29 cellular contexts compared by ENCODE assay signal in genomic region chr6:146719387-146719786, GRCh38.
"Had no signal": no experiment of that assay in that cellular context is flagged by ENCODE, and none has a peak within 500 bp of the region (broad histone marks: within the 10 kb centered on the region; RNA-seq: fewer than 3 reads in every experiment).

No MANE protein-coding gene starts in this region.

- H3K4me2 ChIP-seq: neural progenitor cell had no signal

- ATAC-seq: naive thymus-derived CD4-positive, alpha-beta T cell; natural killer cell; psoas muscle; right cardiac atrium; sciatic nerve; stimulated activated effector memory CD8-positive, alpha-beta T cell treated with anti-CD3 and anti-CD28 coated beads, Interleukin-12 subunit alpha, Interleukin-12 subunit beta, amount 100 ng/mL, for 72 hours; stimulated activated naive CD8-positive, alpha-beta T cell treated with anti-CD3 and anti-CD28 coated beads, Interleukin-15, amount 100 ng/mL, for 72 hours; stimulated activated naive CD8-positive, alpha-beta T cell treated with anti-CD3 and anti-CD28 coated beads, Interleukin-15, Interleukin-2, amounts not matched to agents 100 U/mL and 50 U/mL, for 24 hours; upper lobe of right lung had no signal

- H3K4me3 ChIP-seq: neural progenitor cell, ovary, psoas muscle, suprapubic skin, testis, tibial artery, transverse colon, upper lobe of right lung, vagina had no signal

- H3K27ac Mint-ChIP-seq: naive thymus-derived CD4-positive, alpha-beta T cell; natural killer cell; nephron; neural progenitor cell; progenitor cell of endocrine pancreas; stimulated activated effector memory CD8-positive, alpha-beta T cell treated with anti-CD3 and anti-CD28 coated beads, Interleukin-12 subunit alpha, Interleukin-12 subunit beta, amount 100 ng/mL, for 72 hours; type B pancreatic cell had no signal

- DNase-seq: naive thymus-derived CD4-positive, alpha-beta T cell; natural killer cell; occipital lobe; ovary; posterior cingulate gyrus; psoas muscle; right cardiac atrium; small intestine; stimulated activated CD4-positive, alpha-beta T cell treated with anti-CD3 and anti-CD28 coated beads, Interleukin-15, amount 100 ng/mL, for 24 hours; stimulated activated CD4-positive, alpha-beta T cell treated with anti-CD3 and anti-CD28 coated beads, Interleukin-2, amount 100 ng/mL, for 24 hours; stimulated activated CD4-positive, alpha-beta T cell treated with anti-CD3 and anti-CD28 coated beads, Interleukin-2, amount 100 ng/mL, for 48 hours; stimulated activated CD4-positive, alpha-beta T cell treated with anti-CD3 and anti-CD28 coated beads, Interleukin-4, amount 100 ng/mL, for 24 hours; stimulated activated naive CD4-positive, alpha-beta T cell; stimulated activated naive CD8-positive, alpha-beta T cell treated with anti-CD3 and anti-CD28 coated beads, Interleukin-15, amount 100 ng/mL, for 72 hours; stimulated activated naive CD8-positive, alpha-beta T cell treated with anti-CD3 and anti-CD28 coated beads, Interleukin-15, Interleukin-2, amounts not matched to agents 100 U/mL and 50 U/mL, for 24 hours; substantia nigra; testis; tibial artery; transverse colon; upper lobe of right lung had no signal

- H3K9ac ChIP-seq: neural progenitor cell, parathyroid adenoma had no signal

- H2AFZ ChIP-seq: neural progenitor cell, parathyroid adenoma had no signal

- H3K79me2 ChIP-seq: parathyroid adenoma had no signal

- H3K36me3 ChIP-seq: neural progenitor cell, ovary, suprapubic skin, tibial artery, transverse colon, upper lobe of right lung, vagina had no signal

- H3K27me3 Mint-ChIP-seq: naive thymus-derived CD4-positive, alpha-beta T cell; progenitor cell of endocrine pancreas; stimulated activated naive CD8-positive, alpha-beta T cell treated with anti-CD3 and anti-CD28 coated beads, Interleukin-15, amount 100 ng/mL, for 72 hours; type B pancreatic cell had no signal

- FAIRE-seq: small intestine had no signal

- H3K4me1 Mint-ChIP-seq: naive thymus-derived CD4-positive, alpha-beta T cell; natural killer cell; nephron; neural progenitor cell; stimulated activated effector memory CD8-positive, alpha-beta T cell treated with anti-CD3 and anti-CD28 coated beads, Interleukin-12 subunit alpha, Interleukin-12 subunit beta, amount 100 ng/mL, for 72 hours; stimulated activated naive CD8-positive, alpha-beta T cell treated with anti-CD3 and anti-CD28 coated beads, Interleukin-15, amount 100 ng/mL, for 72 hours had no signal

- H3K36me3 Mint-ChIP-seq: naive thymus-derived CD4-positive, alpha-beta T cell; natural killer cell; neural progenitor cell; stimulated activated effector memory CD8-positive, alpha-beta T cell treated with anti-CD3 and anti-CD28 coated beads, Interleukin-12 subunit alpha, Interleukin-12 subunit beta, amount 100 ng/mL, for 72 hours; type B pancreatic cell had no signal

- H3K27me3 ChIP-seq: neural progenitor cell, ovary, suprapubic skin, testis, tibial artery, transverse colon, upper lobe of right lung, vagina had no signal

- H3K27ac ChIP-seq: neural progenitor cell, ovary, parathyroid adenoma, psoas muscle, suprapubic skin, testis, tibial artery, transverse colon, upper lobe of right lung, vagina had no signal

- H3K9me3 Mint-ChIP-seq: nephron; neural progenitor cell; stimulated activated effector memory CD8-positive, alpha-beta T cell treated with anti-CD3 and anti-CD28 coated beads, Interleukin-12 subunit alpha, Interleukin-12 subunit beta, amount 100 ng/mL, for 72 hours; stimulated activated naive CD8-positive, alpha-beta T cell treated with anti-CD3 and anti-CD28 coated beads, Interleukin-15, amount 100 ng/mL, for 72 hours; type B pancreatic cell had no signal

- H3K4me3 Mint-ChIP-seq: naive thymus-derived CD4-positive, alpha-beta T cell; natural killer cell; nephron; neural progenitor cell; stimulated activated effector memory CD8-positive, alpha-beta T cell treated with anti-CD3 and anti-CD28 coated beads, Interleukin-12 subunit alpha, Interleukin-12 subunit beta, amount 100 ng/mL, for 72 hours; stimulated activated naive CD8-positive, alpha-beta T cell treated with anti-CD3 and anti-CD28 coated beads, Interleukin-15, amount 100 ng/mL, for 72 hours; type B pancreatic cell had no signal

- H3K4me1 ChIP-seq: neural progenitor cell, parathyroid adenoma, psoas muscle, suprapubic skin, testis, tibial artery, transverse colon, upper lobe of right lung, vagina had no signal

- H3K9me3 ChIP-seq: ovary, psoas muscle, suprapubic skin, testis, tibial artery, transverse colon, upper lobe of right lung, vagina had no signal
